11 cellular contexts compared by ENCODE assay signal in genomic region chr16:79597277-79597676, GRCh38. TPM values are rescaled to one million over a fixed set of nuclear protein-coding genes. Genes with fewer than 3 reads are reported as not detected.
DNase-seq lines count a peak whose midpoint lies in the region; ATAC-seq and TF ChIP-seq lines count a peak whose summit lies in the region.
"Had no signal": no experiment of that assay in that cellular context is flagged by ENCODE, and none has a peak within 500 bp of the region (broad histone marks: within the 10 kb centered on the region; RNA-seq: fewer than 3 reads in every experiment).

No MANE protein-coding gene starts in this region.

- no peak overlapping the region for H3K27ac ChIP-seq in muscle layer of colon (ENCODE audit: low read depth, low read length)
- H3K27ac ChIP-seq: C4-2B had no signal

- TF ChIP-seq CTCF in type B pancreatic cell (conservative IDR thresholded peaks at IDR 0.05) (no peak), GM10266 (IDR thresholded peaks at IDR 0.05; ENCODE audit: control insufficient read depth, insufficient read depth, low read depth, missing control alignments) (no peak)

- peaks cover 1% of the 10 kb centered on the region for H3K4me1 ChIP-seq in muscle layer of colon (ENCODE audit: insufficient read depth, low read length)

- no peak for ATAC-seq in GM19328 (IDR thresholded peaks at IDR 0.05; ENCODE audit: unreplicated experiment)

- H3K36me3 Mint-ChIP-seq in activated naive CD8-positive, alpha-beta T cell, result no peaks in the 10 kb centered on the region
- no peaks in the 10 kb centered on the region for H3K36me3 Mint-ChIP-seq in activated naive CD8-positive, alpha-beta T cell treated with anti-CD3 and anti-CD28 coated beads for 36 hours
- H3K36me3 Mint-ChIP-seq in dendritic cell treated with granulocyte-macrophage colony-stimulating factor and Interleukin-4, amounts not matched to agents 40 ng/mL and 50 ng/mL, for 4 days (ENCODE audit: low read depth), result peaks cover 99% of the 10 kb centered on the region
- peaks cover 4% of the 10 kb centered on the region for H3K36me3 Mint-ChIP-seq in type B pancreatic cell

- no peaks in the 10 kb centered on the region for H3K9me3 Mint-ChIP-seq in activated naive CD8-positive, alpha-beta T cell (ENCODE audit: low read depth)
- no peaks in the 10 kb centered on the region for H3K9me3 Mint-ChIP-seq in activated naive CD8-positive, alpha-beta T cell treated with anti-CD3 and anti-CD28 coated beads for 36 hours
- H3K9me3 Mint-ChIP-seq in dendritic cell treated with granulocyte-macrophage colony-stimulating factor and Interleukin-4, amounts not matched to agents 40 ng/mL and 50 ng/mL, for 4 days, result no peaks in the 10 kb centered on the region
- no peaks in the 10 kb centered on the region for H3K9me3 Mint-ChIP-seq in type B pancreatic cell

- peaks cover 24% of the 10 kb centered on the region for H3K4me1 Mint-ChIP-seq in activated naive CD8-positive, alpha-beta T cell (ENCODE audit: low read depth)
- peaks cover 19% of the 10 kb centered on the region for H3K4me1 Mint-ChIP-seq in activated naive CD8-positive, alpha-beta T cell treated with anti-CD3 and anti-CD28 coated beads for 36 hours
- peaks cover 45% of the 10 kb centered on the region for H3K4me1 Mint-ChIP-seq in dendritic cell treated with granulocyte-macrophage colony-stimulating factor and Interleukin-4, amounts not matched to agents 40 ng/mL and 50 ng/mL, for 4 days (ENCODE audit: low read depth)
- H3K4me1 Mint-ChIP-seq in type B pancreatic cell (ENCODE audit: unreplicated experiment), result peaks cover 34% of the 10 kb centered on the region

- peak overlapping the region; percentile 39 to 75 for H3K4me3 ChIP-seq in muscle layer of colon (ENCODE audit: low read depth in 1 of 2, low read length in 2 of 2)

- no peak overlapping the region for H3K27ac Mint-ChIP-seq in activated naive CD8-positive, alpha-beta T cell
- no peak overlapping the region for H3K27ac Mint-ChIP-seq in activated naive CD8-positive, alpha-beta T cell treated with anti-CD3 and anti-CD28 coated beads for 36 hours
- peak overlapping the region; percentile 94 for H3K27ac Mint-ChIP-seq in dendritic cell treated with granulocyte-macrophage colony-stimulating factor and Interleukin-4, amounts not matched to agents 40 ng/mL and 50 ng/mL, for 4 days
- H3K27ac Mint-ChIP-seq in type B pancreatic cell, result no peak overlapping the region

- H3K36me3 ChIP-seq in muscle layer of colon (ENCODE audit: insufficient read depth, low read length), result no peaks in the 10 kb centered on the region

- peak overlapping the region; percentile 73 for H3K4me3 Mint-ChIP-seq in activated naive CD8-positive, alpha-beta T cell
- H3K4me3 Mint-ChIP-seq in activated naive CD8-positive, alpha-beta T cell treated with anti-CD3 and anti-CD28 coated beads for 36 hours, result no peak overlapping the region
- peak overlapping the region; percentile 93 for H3K4me3 Mint-ChIP-seq in dendritic cell treated with granulocyte-macrophage colony-stimulating factor and Interleukin-4, amounts not matched to agents 40 ng/mL and 50 ng/mL, for 4 days
- H3K4me3 Mint-ChIP-seq in type B pancreatic cell, result peak overlapping the region; percentile 90

- intact Hi-C loops in dendritic cell treated with granulocyte-macrophage colony-stimulating factor and Interleukin-4, amounts not matched to agents 40 ng/mL and 50 ng/mL, for 4 days (cut with micrococcal nuclease), result loop anchor here (10.0 kb wide), 1 partner anchor 182 kb away; no protein-coding TSS in a partner anchor

- H3K9me3 ChIP-seq in muscle layer of colon (ENCODE audit: low read length), result no peaks in the 10 kb centered on the region

- H3K9ac ChIP-seq in muscle layer of colon (ENCODE audit: low read length), result no peak overlapping the region

- H3K27me3 ChIP-seq in muscle layer of colon (ENCODE audit: control insufficient read depth in 1 of 2, insufficient read depth in 2 of 2, low read length in 2 of 2), result no peaks in the 10 kb centered on the region

- peaks cover 27% of the 10 kb centered on the region for H3K27me3 Mint-ChIP-seq in activated naive CD8-positive, alpha-beta T cell
- peaks cover 80% of the 10 kb centered on the region for H3K27me3 Mint-ChIP-seq in activated naive CD8-positive, alpha-beta T cell treated with anti-CD3 and anti-CD28 coated beads for 36 hours
- peaks cover 8% of the 10 kb centered on the region for H3K27me3 Mint-ChIP-seq in dendritic cell treated with granulocyte-macrophage colony-stimulating factor and Interleukin-4, amounts not matched to agents 40 ng/mL and 50 ng/mL, for 4 days
- peaks cover 38% of the 10 kb centered on the region for H3K27me3 Mint-ChIP-seq in type B pancreatic cell

- no peak for DNase-seq in activated naive CD8-positive, alpha-beta T cell treated with anti-CD3 and anti-CD28 coated beads for 36 hours
- DNase-seq in type B pancreatic cell (ENCODE audit: extremely low spot score, unreplicated experiment) (no peak), GM10266 (ENCODE audit: extremely low spot score) (no peak), GM19238 (ENCODE audit: insufficient read length, low spot score) (no peak)
- DNase-seq: cerebellar nuclear complex, NCI-H1092 treated with DMSO at 0.1 percent for 48 hours had no signal

RNA-seq across cellular contexts. Expression of gene MAF, which starts 3.3 kb away (rescaled TPM):
- total RNA-seq in activated naive CD8-positive, alpha-beta T cell treated with anti-CD3 and anti-CD28 coated beads for 36 hours, result under 1 TPM; 0.36 to 0.54 TPM
- 20.4 and 33.0 TPM in 2 replicates for total RNA-seq in type B pancreatic cell (ENCODE audit: low replicate concordance)

Comparison
In these comparisons a context has a peak if more than half of its experiments do, and no peak if none do; other contexts are left out.
1. RNA of gene MAF, which starts 3.3 kb away (total RNA-seq): 20.4 to 33.0 TPM in type B pancreatic cell; 0.36 to 0.54 TPM in activated naive CD8-positive, alpha-beta T cell treated with anti-CD3 and anti-CD28 coated beads for 36 hours; every median in the first group is over 10 times any median in the second.